Comparison of ENCODE assay signal across 7 cellular contexts in the genomic region with DNA sequence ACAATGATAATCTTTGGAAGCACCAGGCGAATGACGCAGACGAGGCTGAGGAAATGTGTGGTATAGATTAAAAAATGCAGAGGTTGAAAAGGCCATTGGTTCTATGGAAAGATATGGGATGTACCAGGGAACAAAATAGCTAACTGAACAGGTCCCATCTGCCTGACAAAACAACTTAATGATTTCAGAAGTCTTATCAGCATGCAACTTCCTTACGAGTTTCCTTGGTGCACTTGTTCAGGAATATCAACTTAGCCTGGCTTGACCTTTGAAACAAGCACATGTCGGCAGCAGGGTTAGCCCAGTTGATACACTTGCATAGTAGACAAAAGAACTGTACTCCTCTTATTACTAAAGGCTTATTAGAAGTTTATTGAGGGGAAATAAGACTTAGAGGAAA.
"Had no signal": no experiment of that assay in that cellular context is flagged by ENCODE, and none has a peak within 500 bp of the region (broad histone marks: within the 10 kb centered on the region; RNA-seq: fewer than 3 reads in every experiment).

No MANE protein-coding gene starts in this region.

- H3K27ac ChIP-seq: HL-60, KMS-11 had no signal

- H3K4me2 ChIP-seq: KMS-11 had no signal

- H3K9ac ChIP-seq: KMS-11 had no signal

- H3K4me3 ChIP-seq: K562 had no signal

- ATAC-seq: HepG2, K562 had no signal

- DNase-seq: IMR-90, KBM-7, KG1 had no signal
